ENCODE assay signal across 20 cellular contexts in genomic region chr11:6992026-6992425, GRCh38. TPM values are rescaled to one million over a fixed set of nuclear protein-coding genes. Genes with fewer than 3 reads are reported as not detected.
DNase-seq lines count a peak whose midpoint lies in the region; TF ChIP-seq lines count a peak whose summit lies in the region.
"Had no signal": no experiment of that assay in that cellular context is flagged by ENCODE, and none has a peak within 500 bp of the region (broad histone marks: within the 10 kb centered on the region; RNA-seq: fewer than 3 reads in every experiment).

No MANE protein-coding gene starts in this region.

- H3K36me3 Mint-ChIP-seq in HFFc6 (ENCODE audit: low read depth) (no peaks in the 10 kb centered on the region), mesothelial cell of epicardium (no peaks in the 10 kb centered on the region), type B pancreatic cell (no peaks in the 10 kb centered on the region)

- no peak overlapping the region for H3K4me3 ChIP-seq in epithelial cell of esophagus (ENCODE audit: low read length)
- H3K4me3 ChIP-seq: heart right ventricle had no signal

- DNase-seq in HFFc6, result peak; percentile 28
- peak; percentile 64 for DNase-seq in epithelial cell of esophagus (ENCODE audit: low read depth)
- DNase-seq in mesothelial cell of epicardium (ENCODE audit: low spot score in 2 of 2, unreplicated experiment in 2 of 2), result no peak
- DNase-seq in type B pancreatic cell (ENCODE audit: extremely low spot score, unreplicated experiment), result no peak
- no peak for DNase-seq in occipital lobe (lab: John Stamatoyannopoulos, UW)
- DNase-seq in NCI-H510A treated with DMSO at 0.1 percent for 48 hours (lab: John Stamatoyannopoulos, UW), result no peak
- no peak for DNase-seq in stimulated activated CD4-positive, alpha-beta T cell treated with anti-CD3 and anti-CD28 coated beads, Interleukin-4, amount 100 ng/mL, for 24 hours
- DNase-seq: activated CD8-positive, alpha-beta T cell treated with anti-CD3 and anti-CD28 coated beads, Interleukin-2, amount 10 ng/mL, durations not matched to agents 7 days and 5 days; activated T-cell treated with anti-CD3 and anti-CD28 coated beads, Interleukin-2, amount 50 U/mL, for 72 hours; cerebellar nuclear complex; heart right ventricle; islet precursor cell; mesendoderm; NCI-H1105; NCI-H2107; NCI-H526 treated with DMSO at 0.1 percent for 48 hours; nephron progenitor cell; SHP77; stimulated activated CD4-positive, alpha-beta T cell treated with anti-CD3 and anti-CD28 coated beads, Interleukin-1b, Interleukin-23, amount 100 ng/mL, for 48 hours had no signal

- peaks cover 48% of the 10 kb centered on the region for H3K4me1 Mint-ChIP-seq in HFFc6 (ENCODE audit: low read depth)
- H3K4me1 Mint-ChIP-seq in mesothelial cell of epicardium, result peaks cover 23% of the 10 kb centered on the region
- peaks cover 12% of the 10 kb centered on the region for H3K4me1 Mint-ChIP-seq in type B pancreatic cell (ENCODE audit: unreplicated experiment)

- H3K27ac Mint-ChIP-seq in HFFc6 (peak overlapping the region; percentile 87), mesothelial cell of epicardium (peak overlapping the region; percentile 13), type B pancreatic cell (peak overlapping the region; percentile 67)
- H3K27ac Mint-ChIP-seq: activated CD8-positive, alpha-beta T cell treated with anti-CD3 and anti-CD28 coated beads, Interleukin-2, amount 10 ng/mL, durations not matched to agents 7 days and 5 days; activated T-cell treated with anti-CD3 and anti-CD28 coated beads, Interleukin-2, amount 50 U/mL, for 72 hours; nephron progenitor cell had no signal

- H3K4me3 Mint-ChIP-seq in HFFc6, result peak overlapping the region; percentile 72
- no peak overlapping the region for H3K4me3 Mint-ChIP-seq in mesothelial cell of epicardium
- no peak overlapping the region for H3K4me3 Mint-ChIP-seq in type B pancreatic cell
- H3K4me3 Mint-ChIP-seq: activated CD8-positive, alpha-beta T cell treated with anti-CD3 and anti-CD28 coated beads, Interleukin-2, amount 10 ng/mL, durations not matched to agents 7 days and 5 days; activated T-cell treated with anti-CD3 and anti-CD28 coated beads, Interleukin-2, amount 50 U/mL, for 72 hours; nephron progenitor cell had no signal

- TF ChIP-seq CTCF in HFFc6 (IDR thresholded peaks at IDR 0.05) (no peak), epithelial cell of esophagus (IDR thresholded peaks at IDR 0.05; ENCODE audit: insufficient read depth, low read depth, low read length, missing control alignments) (no peak), mesothelial cell of epicardium (IDR thresholded peaks at IDR 0.05; ENCODE audit: unreplicated experiment) (no peak), type B pancreatic cell (conservative IDR thresholded peaks at IDR 0.05) (no peak)

- H3K9me3 Mint-ChIP-seq in HFFc6 (no peaks in the 10 kb centered on the region; the same call in 1 of the 2 replicates), mesothelial cell of epicardium (peaks cover 2% of the 10 kb centered on the region), type B pancreatic cell (no peaks in the 10 kb centered on the region)
- H3K9me3 Mint-ChIP-seq: activated T-cell treated with anti-CD3 and anti-CD28 coated beads, Interleukin-2, amount 50 U/mL, for 72 hours; nephron progenitor cell had no signal

- H3K27me3 Mint-ChIP-seq in HFFc6 (ENCODE audit: insufficient read depth), result no peaks in the 10 kb centered on the region
- no peaks in the 10 kb centered on the region for H3K27me3 Mint-ChIP-seq in mesothelial cell of epicardium (ENCODE audit: low read depth)
- no peaks in the 10 kb centered on the region for H3K27me3 Mint-ChIP-seq in type B pancreatic cell

RNA-seq across cellular contexts. Expression of gene ZNF214, which starts 28.1 kb away (rescaled TPM):
- 1 to 10 TPM in 5 of 6 experiments, under 1 TPM in 1; 0.85 to 2.0 (median 1.7) TPM for total RNA-seq in HFFc6 (2021; fragmentation: NEBNext Ultra II Directional; extraction: Animal tissue kit (Norgen Biotek cat#: 25700))
- total RNA-seq in mesothelial cell of epicardium (6.2 to 7.4 TPM (median 6.5 TPM) in 3 replicates), type B pancreatic cell (ENCODE audit: low replicate concordance) (6.3 and 7.9 TPM in 2 replicates), occipital lobe (17.9 TPM)
- total RNA-seq: activated CD8-positive, alpha-beta T cell treated with anti-CD3 and anti-CD28 coated beads, Interleukin-2, amount 10 ng/mL, durations not matched to agents 7 days and 5 days; T-helper 1 cell treated with Interleukin-12 subunit alpha and Interleukin-12 subunit beta and Interleukin-4 antibody, amounts not matched to agents 30 ng/mL and 1 ng/mL, for 36 hours had no signal

RNA-seq across cellular contexts. Expression of gene NLRP14, which starts 28.3 kb away (rescaled TPM):
- under 1 TPM in 1 of 6 experiments, not detected in 5; 0.06 TPM for total RNA-seq in HFFc6 (2021; fragmentation: NEBNext Ultra II Directional; extraction: Animal tissue kit (Norgen Biotek cat#: 25700))
- total RNA-seq in mesothelial cell of epicardium (0.51 to 0.58 TPM (median 0.54 TPM) in 3 replicates), type B pancreatic cell (ENCODE audit: low replicate concordance) (0.12 and 0.24 TPM in 2 replicates), occipital lobe (0.94 TPM)

Comparison
In these comparisons a context has a peak if more than half of its experiments do, and no peak if none do; other contexts are left out.
1. DNase-seq: peak in HFFc6 (single experiment) and epithelial cell of esophagus (single experiment); none in mesothelial cell of epicardium (0 of 2), type B pancreatic cell (single experiment), occipital lobe (single experiment), NCI-H510A treated with DMSO at 0.1 percent for 48 hours (single experiment) and stimulated activated CD4-positive, alpha-beta T cell treated with anti-CD3 and anti-CD28 coated beads, Interleukin-4, amount 100 ng/mL, for 24 hours (single experiment).
2. H3K27ac Mint-ChIP-seq: peak in every context shown above with its lines; median percentile 87 in HFFc6; 67 in type B pancreatic cell; 13 in mesothelial cell of epicardium.